Comparison of ENCODE assay signal across 8 cellular contexts in genomic region chr6:10030942-10031537, GRCh38.
DNase-seq lines count a peak whose midpoint lies in the region; ATAC-seq and TF ChIP-seq lines count a peak whose summit lies in the region.

No MANE protein-coding gene starts in this region.

- no peaks in the 10 kb centered on the region for H3K79me2 ChIP-seq in OCI-LY3 (ENCODE audit: low read length)

- H3K4me1 ChIP-seq in OCI-LY3 (ENCODE audit: low read length): no peaks in the 10 kb centered on the region

- H3K4me2 ChIP-seq in OCI-LY3 (ENCODE audit: low read length): no peak overlapping the region

- H4K20me1 ChIP-seq in OCI-LY3 (ENCODE audit: insufficient read depth, low read length): no peaks in the 10 kb centered on the region

- TF ChIP-seq CTCF in AG09309 (IDR thresholded peaks at IDR 0.05; ENCODE audit: control insufficient read depth, insufficient read depth, low read depth, low read length, missing control alignments) (peak; percentile 50), GM20000 (IDR thresholded peaks at IDR 0.05; ENCODE audit: extremely low read depth, missing control alignments) (peak; percentile 32), OCI-LY3 (IDR thresholded peaks at IDR 0.05; ENCODE audit: low read depth, low read length) (peak; percentile 60)

- H3K27ac Mint-ChIP-seq in immature natural killer cell: no peak overlapping the region

- H3K9ac ChIP-seq in OCI-LY3 (ENCODE audit: low read length): no peak overlapping the region

- no peaks in the 10 kb centered on the region for H3K36me3 ChIP-seq in OCI-LY3 (replicated peaks; ENCODE audit: low read depth, low read length)

- H3K9me3 ChIP-seq in OCI-LY3 (ENCODE audit: insufficient read depth, low read length): no peaks in the 10 kb centered on the region

- H3K27me3 ChIP-seq in OCI-LY3 (ENCODE audit: low read depth, low read length): no peaks in the 10 kb centered on the region

- peaks cover 0 to 2% (median 0%) of the 10 kb centered on the region in 3 donors for H3K27me3 Mint-ChIP-seq in immature natural killer cell (ENCODE audit: low read depth in 3 of 3)

- peaks cover 0 to 14% (median 0%) of the 10 kb centered on the region in 6 donors for H3K9me3 Mint-ChIP-seq in immature natural killer cell

- no peak overlapping the region for H3K27ac ChIP-seq in OCI-LY3 (ENCODE audit: low read length)

- no peaks in the 10 kb centered on the region for H3K4me1 Mint-ChIP-seq in immature natural killer cell

- H3K4me3 ChIP-seq in AG09309 (ENCODE audit: control insufficient read depth, low read depth, low read length) (no peak overlapping the region), OCI-LY3 (ENCODE audit: low read length) (no peak overlapping the region)

- no peak overlapping the region for H2AFZ ChIP-seq in OCI-LY3 (ENCODE audit: low read depth, low read length)

- no peaks in the 10 kb centered on the region for H3K36me3 Mint-ChIP-seq in immature natural killer cell

- DNase-seq in AG09309 (ENCODE audit: low read depth): no peak
- DNase-seq in GM20000 (ENCODE audit: low spot score): peak; percentile 11
- DNase-seq in globus pallidus (ENCODE audit: low spot score): peak; percentile 11
- DNase-seq in immature natural killer cell: no peak
- DNase-seq in UCSD-AML1 (lab: John Stamatoyannopoulos, UW; ENCODE audit: unreplicated experiment): no peak
- DNase-seq in SW480 (ENCODE audit: low spot score): no peak

- no peak overlapping the region for H3K4me3 Mint-ChIP-seq in immature natural killer cell

- ATAC-seq in GM19397 (IDR thresholded peaks at IDR 0.05; ENCODE audit: unreplicated experiment): no peak

Comparison
In these comparisons a context has a peak if more than half of its experiments do, and no peak if none do; other contexts are left out.
1. DNase-seq: peak in GM20000 (single experiment) and globus pallidus (single experiment); none in AG09309 (single experiment), immature natural killer cell (0 of 3), UCSD-AML1 (single experiment) and SW480 (single experiment).
2. Peak in every context shown above with its lines, with median percentiles within 50 percentile points of each other: CTCF ChIP-seq.